In genomic region chrX:40735318-40736169, GRCh38 we compare ENCODE assay signal across 8 cellular contexts. TPM values are rescaled to one million over a fixed set of nuclear protein-coding genes. Genes with fewer than 3 reads are reported as not detected.
A peak's percentile ranks its signal among the peaks of the same experiment; 100 is the strongest.
DNase-seq lines count a peak whose midpoint lies in the region; ATAC-seq and TF ChIP-seq lines count a peak whose summit lies in the region.

Gene MED14, minus strand, starts transcription at chrX:40735542. Its CDS starts 130 bp downstream, at chrX:40735412.

- no peak within 1 kb of the TSS for H2AK5ac ChIP-seq in mesenchymal stem cell (ENCODE audit: low read length, severe bottlenecking)

- peak within 1 kb of the TSS; percentile 49 for H4K8ac ChIP-seq in mesenchymal stem cell (ENCODE audit: low read length)

- peak; percentile 54 to 55 for TF ChIP-seq CTCF in Caco-2 (IDR thresholded peaks at IDR 0.05; ENCODE audit: insufficient read depth in 1 of 2, low read depth in 1 of 2, low read length in 1 of 2, severe bottlenecking in 1 of 2, unreplicated experiment in 1 of 2)

- no peaks in the 10 kb centered on the region for H3K27me3 ChIP-seq in Caco-2 (replicated peaks; ENCODE audit: control insufficient read depth, insufficient read depth, low read length)
- no peaks in the 10 kb centered on the region for H3K27me3 ChIP-seq in effector memory CD4-positive, alpha-beta T cell (replicated peaks; ENCODE audit: control insufficient read depth, insufficient read depth, low read length, poor library complexity, severe bottlenecking)
- H3K27me3 ChIP-seq in mesenchymal stem cell (ENCODE audit: control insufficient read depth in 1 of 2, insufficient read depth in 1 of 2, low read length in 2 of 2), result peaks cover 0 to 34% of the 10 kb centered on the region in 2 experiments

- BruUV-seq in Caco-2 (replicated peaks; lab: Mats Ljungman, UMichigan), result no TSS peak

- WGBS in mesenchymal stem cell, result under 1% methylated on average over 33 of the region's 88 CpGs

- no peak within 1 kb of the TSS for H3K23ac ChIP-seq in mesenchymal stem cell (ENCODE audit: low read length in 2 of 2)

- peaks cover 26% of the 10 kb centered on the region for H3K4me1 Mint-ChIP-seq in Caco-2 (ENCODE audit: low read depth, unreplicated experiment)

- H3K4me3 Mint-ChIP-seq in Caco-2 (ENCODE audit: unreplicated experiment), result peak within 1 kb of the TSS; percentile 83

- CTCF ChIA-PET in Caco-2 (lab: Charles Lee), result interaction anchor here (0.7 kb wide), 1 partner anchor 81 kb away, joined by 4 read pairs; no protein-coding TSS in a partner anchor

- H3K36me3 Mint-ChIP-seq in Caco-2 (ENCODE audit: insufficient read depth, unreplicated experiment), result no peaks in the 10 kb centered on the region

- peak within 1 kb of the TSS; percentile 81 to 83 for H3K18ac ChIP-seq in mesenchymal stem cell (ENCODE audit: low read depth in 1 of 2, low read length in 2 of 2)

- peak within 1 kb of the TSS; percentile 49 for H2BK120ac ChIP-seq in mesenchymal stem cell (ENCODE audit: low read depth, low read length)

- DNase-seq in Caco-2 (peak; percentile 89 to 90), HT1080 (ENCODE audit: low read depth) (peak; percentile 88), NOMO-1 (lab: John Stamatoyannopoulos, UW; ENCODE audit: unreplicated experiment in 2 of 2) (peak; percentile 86 to 91), mesenchymal stem cell (peak; percentile 88)
- DNase-seq in activated CD8-positive, alpha-beta memory T cell treated with anti-CD3 and anti-CD28 coated beads for 4 hours (ENCODE audit: low read depth in 2 of 2), result peak; percentile 79 to 92
- peak; percentile 86 to 95 (median 87) for DNase-seq in effector memory CD4-positive, alpha-beta T cell
- peak; percentile 95 for DNase-seq in stimulated activated CD8-positive, alpha-beta memory T cell treated with anti-CD3 and anti-CD28 coated beads, Interleukin-12 subunit alpha, Interleukin-12 subunit beta, amount 100 ng/mL, for 4 hours (ENCODE audit: low read depth)

- peak within 1 kb of the TSS; percentile 52 for H2BK15ac ChIP-seq in mesenchymal stem cell (ENCODE audit: low read depth, poor library complexity, severe bottlenecking)

- H3K4me2 ChIP-seq in mesenchymal stem cell (ENCODE audit: low read length, poor library complexity, severe bottlenecking), result peak within 1 kb of the TSS; percentile 65

- peak within 1 kb of the TSS; percentile 96 for H3K9ac ChIP-seq in mesenchymal stem cell (ENCODE audit: low read length)

- H3K79me1 ChIP-seq in mesenchymal stem cell (replicated peaks; ENCODE audit: low read length, poor library complexity, severe bottlenecking), result no peaks in the 10 kb centered on the region

- peak within 1 kb of the TSS; percentile 71 for H2AFZ ChIP-seq in mesenchymal stem cell (ENCODE audit: low read depth, low read length)

- POLR2A ChIA-PET in Caco-2 (lab: Charles Lee), result no interaction called here

- peak within 1 kb of the TSS; percentile 91 for H3K27ac ChIP-seq in effector memory CD4-positive, alpha-beta T cell (ENCODE audit: insufficient read depth, low read length, poor library complexity, severe bottlenecking)
- peak within 1 kb of the TSS; percentile 97 for H3K27ac ChIP-seq in mesenchymal stem cell (ENCODE audit: low read length, poor library complexity, severe bottlenecking)

- H2BK12ac ChIP-seq in mesenchymal stem cell (ENCODE audit: low read length in 2 of 2), result no peak within 1 kb of the TSS

- H3K4me1 ChIP-seq in Caco-2 (no peaks in the 10 kb centered on the region; the same call in 1 of the 2 replicates), mesenchymal stem cell (ENCODE audit: control insufficient read depth, insufficient read depth, low read depth, low read length) (no peaks in the 10 kb centered on the region)
- peaks cover 12% of the 10 kb centered on the region for H3K4me1 ChIP-seq in effector memory CD4-positive, alpha-beta T cell (ENCODE audit: control insufficient read depth, insufficient read depth, low read length, poor library complexity, severe bottlenecking)

- H3K36me3 ChIP-seq in Caco-2 (ENCODE audit: control insufficient read depth, insufficient read depth, low read length) (no peaks in the 10 kb centered on the region), mesenchymal stem cell (ENCODE audit: control insufficient read depth in 1 of 2, insufficient read depth in 2 of 2, low read depth in 1 of 2, low read length in 2 of 2) (no peaks in the 10 kb centered on the region)
- no peaks in the 10 kb centered on the region for H3K36me3 ChIP-seq in effector memory CD4-positive, alpha-beta T cell (ENCODE audit: control insufficient read depth, insufficient read depth, low read length)

- H4K91ac ChIP-seq in mesenchymal stem cell (ENCODE audit: low read length), result no peak within 1 kb of the TSS

- H3K9me3 ChIP-seq in Caco-2, result no peaks in the 10 kb centered on the region
- H3K9me3 ChIP-seq in effector memory CD4-positive, alpha-beta T cell (ENCODE audit: control insufficient read depth, low read length), result no peaks in the 10 kb centered on the region
- no peaks in the 10 kb centered on the region for H3K9me3 ChIP-seq in mesenchymal stem cell (ENCODE audit: control insufficient read depth, low read length)

- peak within 1 kb of the TSS; percentile 79 for H2BK5ac ChIP-seq in mesenchymal stem cell (ENCODE audit: low read depth, low read length, poor library complexity, severe bottlenecking)

- intact Hi-C loops in Caco-2 (cut with micrococcal nuclease; ENCODE audit: unreplicated experiment), result loop anchor here (5.0 to 10.0 kb wide), 2 partner anchors 73 to 349 kb away; partner anchors contain the start of gene USP9X

- H3K14ac ChIP-seq in mesenchymal stem cell (ENCODE audit: low read length in 2 of 2), result peak within 1 kb of the TSS in 1 of 2 experiments; percentile 35

- no peaks in the 10 kb centered on the region for H3K27me3 Mint-ChIP-seq in Caco-2 (ENCODE audit: insufficient read depth, unreplicated experiment)

- no peaks in the 10 kb centered on the region for H3K9me3 Mint-ChIP-seq in Caco-2 (ENCODE audit: unreplicated experiment)

- H3K4me3 ChIP-seq in Caco-2 (ENCODE audit: low read depth, low read length) (peak within 1 kb of the TSS; percentile 69), mesenchymal stem cell (ENCODE audit: insufficient read depth in 1 of 2, low read depth in 1 of 2, low read length in 2 of 2) (peak within 1 kb of the TSS; percentile 84 to 89)
- H3K4me3 ChIP-seq in effector memory CD4-positive, alpha-beta T cell (ENCODE audit: insufficient read depth, low read depth, low read length, poor library complexity, severe bottlenecking), result peak within 1 kb of the TSS; percentile 79

- H3K4ac ChIP-seq in mesenchymal stem cell (ENCODE audit: low read depth in 1 of 2, low read length in 2 of 2), result no peak within 1 kb of the TSS

- ATAC-seq in GM21360 (IDR thresholded peaks at IDR 0.05; ENCODE audit: unreplicated experiment), result peak; percentile 90

- H3K27ac Mint-ChIP-seq in Caco-2 (ENCODE audit: unreplicated experiment), result peak within 1 kb of the TSS; percentile 89

RNA-seq across cellular contexts. Expression of gene MED14, which starts in this region (rescaled TPM):
- 42.6 and 44.0 TPM in 2 replicates for total RNA-seq in Caco-2 (2022)
- total RNA-seq in HT1080 (2014; rRNA removed; shearing (Covaris generic)), result 13.3 and 29.8 TPM in 2 replicates
- polyA plus RNA-seq in HT1080 (2015; cell fraction: cytosol; rRNA removed), result 30.2 and 41.2 TPM in 2 replicates
- polyA plus RNA-seq in HT1080 (2015; cell fraction: nucleus; rRNA removed), result 73.6 and 89.9 TPM in 2 replicates
- polyA plus RNA-seq in mesenchymal stem cell (2013, experiment 1 of 2), result 24.7 TPM
- polyA plus RNA-seq in mesenchymal stem cell (2013, experiment 2 of 2), result 22.7 TPM

Comparison
In these comparisons a context has a peak if more than half of its experiments do, and no peak if none do; other contexts are left out.
1. Peak in every context shown above with its lines: DNase-seq, ATAC-seq, H3K4me3 ChIP-seq and H3K27ac ChIP-seq.